In genomic region chr17:40097931-40098845, GRCh38 we compare ENCODE assay signal across 1 cellular context.
TF ChIP-seq lines count a peak whose summit lies in the region.

No MANE protein-coding gene starts in this region.

TF ChIP-seq in K562, 482 proteins besides CTCF, POLR2A, EP300 and RAD21 (continued from another document):
- TF ChIP-seq SRSF3 (IDR thresholded peaks at IDR 0.05; ENCODE audit: insufficient read depth, low read length) (no peak), LARP7 (IDR thresholded peaks at IDR 0.05) (no peak), GATA2 (CRISPR knock-in tag; IDR thresholded peaks at IDR 0.05) (no peak), ZNF165 (CRISPR knock-in tag; IDR thresholded peaks at IDR 0.05; ENCODE audit: borderline replicate concordance) (0 out of 2 replicates have a peak, but pooled peaks have one; percentile 21), ZNF512 (tag; IDR thresholded peaks at IDR 0.05) (no peak), TCF7L2 (IDR thresholded peaks at IDR 0.05; ENCODE audit: low read depth, low read length) (no peak), ELF4 (CRISPR knock-in tag; IDR thresholded peaks at IDR 0.05) (no peak), NR4A1 (CRISPR knock-in tag; IDR thresholded peaks at IDR 0.05) (no peak), NR4A1 (tag; IDR thresholded peaks at IDR 0.05) (peak; percentile 69), RBBP5 (IDR thresholded peaks at IDR 0.05; ENCODE audit: borderline replicate concordance, insufficient read depth, low read length, poor library complexity, severe bottlenecking) (no peak), NR2C2 (CRISPR knock-in tag; IDR thresholded peaks at IDR 0.05) (no peak), NR2C2 (tag; IDR thresholded peaks at IDR 0.05) (no peak), TAF7 (tag; IDR thresholded peaks at IDR 0.05) (no peak), MYC (IDR thresholded peaks at IDR 0.05; ENCODE audit: low read depth, low read length) (no peak), MYC (CRISPR knock-in tag; IDR thresholded peaks at IDR 0.05; ENCODE audit: borderline replicate concordance, low read depth) (no peak), ZNF175 (CRISPR knock-in tag; IDR thresholded peaks at IDR 0.05; ENCODE audit: low read depth) (peak; percentile 87), KLF16 (IDR thresholded peaks at IDR 0.05) (no peak), CC2D1A (IDR thresholded peaks at IDR 0.05) (no peak), CEBPG (CRISPR knock-in tag; IDR thresholded peaks at IDR 0.05) (0 out of 2 replicates have a peak, but pooled peaks have one; percentile 37), CEBPG (tag; conservative IDR thresholded peaks at IDR 0.05 in 1 of 2, IDR thresholded peaks at IDR 0.05 in 1 of 2) (peak; percentile 29 to 42; a peak in 2 of 4 replicates), ADNP (tag; IDR thresholded peaks at IDR 0.05) (no peak), HDAC8 (tag; IDR thresholded peaks at IDR 0.05) (peak; percentile 39; the same call in 1 of the 2 replicates), KDM4B (IDR thresholded peaks at IDR 0.05; ENCODE audit: borderline replicate concordance in 2 of 2, low read depth in 1 of 2) (no peak), RUNX1 (IDR thresholded peaks at IDR 0.05; ENCODE audit: low read depth) (no peak)
